ENCODE assay signal across 8 cellular contexts in genomic region chr11:120564573-120565301, GRCh38. TPM values are rescaled to one million over a fixed set of nuclear protein-coding genes. Genes with fewer than 3 reads are reported as not detected.
A peak's percentile ranks its signal among the peaks of the same experiment; 100 is the strongest.
DNase-seq lines count a peak whose midpoint lies in the region; ATAC-seq and TF ChIP-seq lines count a peak whose summit lies in the region.

No MANE protein-coding gene starts in this region.

- POLR2A ChIA-PET in BJ (lab: Charles Lee) = no interaction called here

- H3K4me1 ChIP-seq in right atrium auricular region = peaks cover 0 to 37% of the 10 kb centered on the region in 2 donors

- peaks cover 17% of the 10 kb centered on the region for H3K4me1 Mint-ChIP-seq in activated naive CD8-positive, alpha-beta T cell treated with anti-CD3 and anti-CD28 coated beads, Interleukin-2, amount 50 U/mL, for 24 hours

- H3K27ac Mint-ChIP-seq in activated naive CD8-positive, alpha-beta T cell treated with anti-CD3 and anti-CD28 coated beads, Interleukin-2, amount 50 U/mL, for 24 hours = peak overlapping the region; percentile 41

- H3K36me3 ChIP-seq in BJ (ENCODE audit: control insufficient read depth, insufficient read depth, low read length) (no peaks in the 10 kb centered on the region), right atrium auricular region (no peaks in the 10 kb centered on the region)

- H3K27ac ChIP-seq in right atrium auricular region = peak overlapping the region; percentile 14 to 68

- H3K9me3 Mint-ChIP-seq in activated naive CD8-positive, alpha-beta T cell treated with anti-CD3 and anti-CD28 coated beads, Interleukin-2, amount 50 U/mL, for 24 hours = no peaks in the 10 kb centered on the region

- H3K4me3 ChIP-seq in BJ (ENCODE audit: low read depth, low read length) = peak overlapping the region; percentile 23
- H3K4me3 ChIP-seq in right atrium auricular region = peak overlapping the region; percentile 35 to 51

- H3K9me3 ChIP-seq in right atrium auricular region = no peaks in the 10 kb centered on the region

- TF ChIP-seq CTCF in BJ (IDR thresholded peaks at IDR 0.05; ENCODE audit: insufficient read depth, low read depth, low read length) (no peak), right atrium auricular region (IDR thresholded peaks at IDR 0.05) (peak in 1 of 2 donors; percentile 48)

- H3K27me3 ChIP-seq in BJ (ENCODE audit: control insufficient read depth, insufficient read depth, low read length) = peaks cover 1% of the 10 kb centered on the region
- no peaks in the 10 kb centered on the region for H3K27me3 ChIP-seq in right atrium auricular region

- no peaks in the 10 kb centered on the region for H3K36me3 Mint-ChIP-seq in activated naive CD8-positive, alpha-beta T cell treated with anti-CD3 and anti-CD28 coated beads, Interleukin-2, amount 50 U/mL, for 24 hours (ENCODE audit: low read depth)

- peak overlapping the region; percentile 21 for H3K4me3 Mint-ChIP-seq in activated naive CD8-positive, alpha-beta T cell treated with anti-CD3 and anti-CD28 coated beads, Interleukin-2, amount 50 U/mL, for 24 hours

- ATAC-seq in GM18858 (IDR thresholded peaks at IDR 0.05; ENCODE audit: unreplicated experiment) (peak; percentile 66), HG03175 (IDR thresholded peaks at IDR 0.05; ENCODE audit: unreplicated experiment) (peak; percentile 70)
- ATAC-seq in activated naive CD8-positive, alpha-beta T cell treated with anti-CD3 and anti-CD28 coated beads, Interleukin-2, amount 50 U/mL, for 24 hours = peak; percentile 64

- peaks cover 50% of the 10 kb centered on the region for H3K27me3 Mint-ChIP-seq in activated naive CD8-positive, alpha-beta T cell treated with anti-CD3 and anti-CD28 coated beads, Interleukin-2, amount 50 U/mL, for 24 hours

- DNase-seq in BJ (ENCODE audit: low read depth) (no peak), right atrium auricular region (ENCODE audit: low spot score) (peak; percentile 76), retina (peak; percentile 86), amniotic stem cell (lab: John Stamatoyannopoulos, UW) (no peak), NCI-H2107 treated with DMSO at 0.1 percent for 48 hours (lab: John Stamatoyannopoulos, UW; ENCODE audit: unreplicated experiment) (no peak)
- DNase-seq in activated naive CD8-positive, alpha-beta T cell treated with anti-CD3 and anti-CD28 coated beads, Interleukin-2, amount 50 U/mL, for 24 hours = peak; percentile 66

- CTCF ChIA-PET in BJ (lab: Yijun Ruan, JAX) = interaction anchor here (0.9 to 1.2 kb wide), 3 partner anchors 10 to 365 kb away, joined by 3 read pairs; no protein-coding TSS in a partner anchor

RNA-seq across cellular contexts. Expression of gene GRIK4, which starts 53.2 kb away (rescaled TPM):
- not detected in 2 replicates for polyA plus RNA-seq in BJ (2011; rRNA removed)
- not detected in 2 replicates for polyA minus RNA-seq in BJ (2011; rRNA and poly(A)+ RNA removed)
- under 1 TPM; 0.04 to 0.30 TPM for total RNA-seq in right atrium auricular region

Comparison
In these comparisons a context has a peak if more than half of its experiments do, and no peak if none do; other contexts are left out.
1. DNase-seq: peak in activated naive CD8-positive, alpha-beta T cell treated with anti-CD3 and anti-CD28 coated beads, Interleukin-2, amount 50 U/mL, for 24 hours (single experiment), right atrium auricular region (single experiment) and retina (single experiment); none in BJ (single experiment), amniotic stem cell (single experiment) and NCI-H2107 treated with DMSO at 0.1 percent for 48 hours (single experiment).
2. Peak in every context shown above with its lines, with median percentiles within 50 percentile points of each other: ATAC-seq.